Comparison of ENCODE assay signal across 9 cellular contexts in genomic region chr6:1312193-1312443, GRCh38. TPM values are rescaled to one million over a fixed set of nuclear protein-coding genes. Genes with fewer than 3 reads are reported as not detected.
DNase-seq lines count a peak whose midpoint lies in the region; ATAC-seq and TF ChIP-seq lines count a peak whose summit lies in the region.
"Had no signal": no experiment of that assay in that cellular context is flagged by ENCODE, and none has a peak within 500 bp of the region (broad histone marks: within the 10 kb centered on the region; RNA-seq: fewer than 3 reads in every experiment).

No MANE protein-coding gene starts in this region.

- H3K9ac ChIP-seq in PC-3 (ENCODE audit: low read length), result peak overlapping the region; percentile 51

- peak overlapping the region; percentile 93 for H2AFZ ChIP-seq in PC-3 (ENCODE audit: low read length)
- H2AFZ ChIP-seq in neuron (ENCODE audit: low read depth, low read length), result no peak overlapping the region

- no peaks in the 10 kb centered on the region for H3K9me2 ChIP-seq in PC-3 (replicated peaks; ENCODE audit: low read length)

- H3K27ac ChIP-seq in C4-2B (peak overlapping the region; percentile 33; the same call in 1 of the 2 replicates), PC-3 (ENCODE audit: low read length) (0 out of 2 replicates have a peak overlapping the region, but pooled peaks have one; percentile 11)

- H3K4me3 Mint-ChIP-seq in endothelial cell (ENCODE audit: unreplicated experiment), result peak overlapping the region; percentile 87

- TF ChIP-seq CTCF in C4-2B (conservative IDR thresholded peaks at IDR 0.05), result no peak
- no peak for TF ChIP-seq CTCF in PC-3 (conservative IDR thresholded peaks at IDR 0.05; ENCODE audit: low read depth, low read length)
- no peak for TF ChIP-seq CTCF in endothelial cell (IDR thresholded peaks at IDR 0.05; ENCODE audit: unreplicated experiment)

- H3K4me3 ChIP-seq in PC-3 (ENCODE audit: low read length) (peak overlapping the region; percentile 79), neuron (ENCODE audit: low read length) (peak overlapping the region; percentile 22)

- H3K36me3 ChIP-seq in PC-3 (ENCODE audit: low read depth, low read length) (no peaks in the 10 kb centered on the region), neuron (ENCODE audit: insufficient read depth, low read length) (no peaks in the 10 kb centered on the region)

- intact Hi-C loops in PC-3 (cut with micrococcal nuclease), result loop anchor here (5.0 kb wide), 1 partner anchor 45 kb away; no protein-coding TSS in a partner anchor

- peaks cover 3% of the 10 kb centered on the region for H3F3A ChIP-seq in PC-3 (ENCODE audit: low read length, unreplicated experiment)

- peak; percentile 14 for ATAC-seq in PC-3
- ATAC-seq: sciatic nerve had no signal

- no TSS peak for BruUV-seq in PC-3 (replicated peaks; lab: Mats Ljungman, UMichigan)

- no peak overlapping the region for H3K27ac Mint-ChIP-seq in endothelial cell (ENCODE audit: unreplicated experiment)

- peaks cover 20% of the 10 kb centered on the region for H3K79me2 ChIP-seq in PC-3 (ENCODE audit: low read length)

- H3K4me1 Mint-ChIP-seq in endothelial cell (ENCODE audit: unreplicated experiment), result peaks cover 25% of the 10 kb centered on the region

- POLR2A ChIA-PET in PC-3 (lab: Charles Lee; ENCODE audit: unreplicated experiment), result no interaction called here

- DNase-seq in PC-3 (no peak), endothelial cell (ENCODE audit: low spot score) (no peak), NCI-H187 (lab: John Stamatoyannopoulos, UW) (no peak), SIG-M5 (lab: John Stamatoyannopoulos, UW) (no peak), activated gamma-delta T cell treated with Interleukin-2 at 50 U/mL for 16 hours (no peak), cerebellar cortex (ENCODE audit: low spot score) (no peak)

- no peaks in the 10 kb centered on the region for H3K9me3 Mint-ChIP-seq in endothelial cell (ENCODE audit: unreplicated experiment)

- H3K4me2 ChIP-seq in PC-3 (ENCODE audit: low read length), result peak overlapping the region; percentile 86

- H3K36me3 Mint-ChIP-seq in endothelial cell (ENCODE audit: low read depth, unreplicated experiment), result no peaks in the 10 kb centered on the region

- peaks cover 25% of the 10 kb centered on the region for H3K27me3 Mint-ChIP-seq in endothelial cell (ENCODE audit: unreplicated experiment)

- CTCF ChIA-PET in PC-3 (lab: Charles Lee), result interaction anchor here (1.1 kb wide), 1 partner anchor 13 kb away, joined by 4 read pairs; no protein-coding TSS in a partner anchor

- H3K27me3 ChIP-seq in PC-3 (ENCODE audit: low read length), result no peaks in the 10 kb centered on the region
- peaks cover 84% of the 10 kb centered on the region for H3K27me3 ChIP-seq in neuron (ENCODE audit: insufficient read depth, low read length)

- no peaks in the 10 kb centered on the region for H3K9me3 ChIP-seq in PC-3 (ENCODE audit: low read length)
- no peaks in the 10 kb centered on the region for H3K9me3 ChIP-seq in neuron (ENCODE audit: low read length)

- H3K4me1 ChIP-seq in PC-3 (ENCODE audit: insufficient read depth, low read length), result peaks cover 27% of the 10 kb centered on the region
- no peaks in the 10 kb centered on the region for H3K4me1 ChIP-seq in neuron (ENCODE audit: insufficient read depth, low read length)

- no peaks in the 10 kb centered on the region for H4K20me1 ChIP-seq in PC-3 (ENCODE audit: low read length)

RNA-seq across cellular contexts. Expression of gene FOXQ1, which starts 0.2 kb away (rescaled TPM):
- total RNA-seq in PC-3 (2014; rRNA removed), result 7.5 and 12.4 TPM in 2 replicates
- 0.67 TPM for total RNA-seq in endothelial cell (ENCODE audit: unreplicated experiment)
